Comparison of ENCODE assay signal across 1 cellular context in genomic region chr4:8577046-8577445, GRCh38.
TF ChIP-seq lines count a peak whose summit lies in the region.

No MANE protein-coding gene starts in this region.

TF ChIP-seq in GM23338, 12 proteins besides CTCF, POLR2A, EP300 and RAD21 (continued from another document):
- TF ChIP-seq ZNF462 (CRISPR knock-in tag; IDR thresholded peaks at IDR 0.05), result no peak
- no peak for TF ChIP-seq EZH2phosphoT487 (IDR thresholded peaks at IDR 0.05; ENCODE audit: unreplicated experiment)
- no peak for TF ChIP-seq POLR2AphosphoS5 (IDR thresholded peaks at IDR 0.05; ENCODE audit: low read depth)
- no peak for TF ChIP-seq ETS1 (IDR thresholded peaks at IDR 0.05)
- no peak for TF ChIP-seq NANOG (IDR thresholded peaks at IDR 0.05; ENCODE audit: borderline replicate concordance)
- no peak for TF ChIP-seq STAT1 (IDR thresholded peaks at IDR 0.05; ENCODE audit: unreplicated experiment)
- no peak for TF ChIP-seq EZH2 (IDR thresholded peaks at IDR 0.05; ENCODE audit: low read depth, unreplicated experiment)
- TF ChIP-seq ZNF331 (CRISPR knock-in tag; IDR thresholded peaks at IDR 0.05; ENCODE audit: low read depth), result no peak
- TF ChIP-seq JUNB (IDR thresholded peaks at IDR 0.05; ENCODE audit: unreplicated experiment), result no peak
